18 cellular contexts compared by ENCODE assay signal in the genomic region with DNA sequence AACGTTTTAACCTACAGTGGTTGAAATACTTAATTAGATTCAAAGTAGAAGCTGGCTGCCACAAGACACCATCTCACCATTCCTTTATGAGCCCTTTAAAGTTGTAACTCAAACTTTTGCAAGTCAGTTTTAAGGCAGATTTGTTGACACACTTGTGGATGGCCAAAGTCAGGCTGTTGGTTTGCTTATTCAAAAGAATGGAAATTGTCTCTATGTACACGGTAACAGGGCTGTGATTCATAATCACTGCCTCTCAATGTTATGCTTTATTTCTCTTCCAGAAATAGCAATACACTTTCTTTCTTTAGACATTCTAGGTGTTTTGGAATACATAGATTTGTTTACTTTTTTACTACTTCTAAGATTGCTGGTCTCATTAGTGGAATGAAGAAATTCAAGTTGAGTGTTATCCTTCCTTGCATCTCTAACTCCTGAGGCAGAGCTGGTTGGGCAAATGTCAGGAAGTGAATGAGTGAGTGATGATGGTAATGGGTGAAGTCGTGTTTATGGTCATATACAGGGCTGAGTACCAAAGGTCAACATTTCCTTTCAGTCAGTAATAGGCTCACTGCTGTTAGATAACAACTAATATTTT.
A peak's percentile ranks its signal among the peaks of the same experiment; 100 is the strongest.
DNase-seq lines count a peak whose midpoint lies in the region; ATAC-seq, FAIRE-seq and TF ChIP-seq lines count a peak whose summit lies in the region.
"Had no signal": no experiment of that assay in that cellular context is flagged by ENCODE, and none has a peak within 500 bp of the region (broad histone marks: within the 10 kb centered on the region; RNA-seq: fewer than 3 reads in every experiment).

No MANE protein-coding gene starts in this region.

- in situ Hi-C loops in mammary epithelial cell (cut with MboI; ENCODE audit: low sequenced_read_pairs in 2 of 2) = no loop called here

- H3K27ac ChIP-seq in mammary epithelial cell (ENCODE audit: insufficient read depth, low read depth, low read length) (no peak overlapping the region), breast epithelium (no peak overlapping the region), endothelial cell of umbilical vein (ENCODE audit: insufficient read depth, low read depth, low read length) (no peak overlapping the region), testis (no peak overlapping the region)
- H3K27ac ChIP-seq: C4-2B had no signal

- POLR2A ChIA-PET in endothelial cell of umbilical vein (lab: Charles Lee) = no interaction called here

- FAIRE-seq in endothelial cell of umbilical vein (lab: Jason Lieb, UNC) = no peak

- H3K4me2 ChIP-seq in mammary epithelial cell (ENCODE audit: insufficient read depth, low read depth, low read length) (no peak overlapping the region), endothelial cell of umbilical vein (ENCODE audit: insufficient read depth, low read length) (no peak overlapping the region)

- CTCF ChIA-PET in mammary epithelial cell (lab: Charles Lee; ENCODE audit: low non-redundant PET) = no interaction called here
- CTCF ChIA-PET in endothelial cell of umbilical vein (lab: Charles Lee) = interaction anchor here (1.3 kb wide), 1 partner anchor 755 kb away, joined by 3 read pairs; no protein-coding TSS in a partner anchor

- no peaks in the 10 kb centered on the region for H3K9me1 ChIP-seq in endothelial cell of umbilical vein (replicated peaks; ENCODE audit: control insufficient read depth, extremely low read depth, insufficient read depth, low read length)

- intact Hi-C loops in mammary epithelial cell (cut with micrococcal nuclease) (no loop called here), breast epithelium (cut with DNase I; ENCODE audit: low total_unique reads) (no loop called here), endothelial cell of umbilical vein (cut with micrococcal nuclease) (no loop called here), mucosa of descending colon (cut with DNase I, micrococcal nuclease) (no loop called here), testis (cut with DNase I; ENCODE audit: low total_unique reads) (no loop called here)

- no peak for TF ChIP-seq CTCF in mammary epithelial cell (conservative IDR thresholded peaks at IDR 0.05 in 1 of 2, IDR thresholded peaks at IDR 0.05 in 1 of 2; ENCODE audit: extremely low read depth in 1 of 2, insufficient read depth in 1 of 2, low read depth in 1 of 2, low read length in 2 of 2)
- no peak for TF ChIP-seq CTCF in breast epithelium (IDR thresholded peaks at IDR 0.05)
- no peak for TF ChIP-seq CTCF in endothelial cell of umbilical vein (IDR thresholded peaks at IDR 0.05; ENCODE audit: extremely low read depth in 1 of 2, insufficient read depth in 1 of 2, low read depth in 1 of 2, low read length in 2 of 2)
- no peak for TF ChIP-seq CTCF in mucosa of descending colon (IDR thresholded peaks at IDR 0.05)
- TF ChIP-seq CTCF in testis (IDR thresholded peaks at IDR 0.05) = no peak

- H3K4me1 ChIP-seq in mammary epithelial cell (ENCODE audit: insufficient read depth, low read length) = no peaks in the 10 kb centered on the region
- no peaks in the 10 kb centered on the region for H3K4me1 ChIP-seq in breast epithelium
- H3K4me1 ChIP-seq in endothelial cell of umbilical vein (ENCODE audit: control insufficient read depth, extremely low read depth, insufficient read depth, low read length) = no peaks in the 10 kb centered on the region
- H3K4me1 ChIP-seq in mucosa of descending colon (ENCODE audit: low read depth) = no peaks in the 10 kb centered on the region
- H3K4me1 ChIP-seq in testis = no peaks in the 10 kb centered on the region

- H4K20me1 ChIP-seq in mammary epithelial cell (ENCODE audit: insufficient read depth, low read length) (no peaks in the 10 kb centered on the region), endothelial cell of umbilical vein (replicated peaks; ENCODE audit: control insufficient read depth, extremely low read depth, insufficient read depth, low read length) (no peaks in the 10 kb centered on the region)

- dilution Hi-C loops in mammary epithelial cell (cut with HindIII; ENCODE audit: low sequenced_read_pairs) (no loop called here), endothelial cell of umbilical vein (cut with MboI; ENCODE audit: extremely low pct_ligation_motif_present, low sequenced_read_pairs) (no loop called here)

- no peak overlapping the region for H3K4me3 ChIP-seq in mammary epithelial cell (replicated peaks in 1 of 3; ENCODE audit: insufficient read depth in 1 of 3, low read depth in 2 of 3, low read length in 3 of 3)
- no peak overlapping the region for H3K4me3 ChIP-seq in breast epithelium
- H3K4me3 ChIP-seq in endothelial cell of umbilical vein (replicated peaks in 1 of 3; ENCODE audit: insufficient read depth in 1 of 3, low read depth in 1 of 3, low read length in 3 of 3) = no peak overlapping the region
- H3K4me3 ChIP-seq in mucosa of descending colon = no peak overlapping the region
- no peak overlapping the region for H3K4me3 ChIP-seq in MG63
- H3K4me3 ChIP-seq in testis = no peak overlapping the region

- TF ChIP-seq POLR2A in breast epithelium (IDR thresholded peaks at IDR 0.05) = no peak
- TF ChIP-seq POLR2A in endothelial cell of umbilical vein (IDR thresholded peaks at IDR 0.05; ENCODE audit: low read depth, low read length) = no peak
- no peak for TF ChIP-seq POLR2A in testis (IDR thresholded peaks at IDR 0.05)

- WGBS in mammary epithelial cell (ENCODE audit: low coverage, missing lambda C conversion rate) = 80% methylated on average over 3 of the region's 3 CpGs
- 66 to 67% methylated on average over 3 of the region's 3 CpGs for WGBS in testis, 2 donors

- H3K9ac ChIP-seq in mammary epithelial cell (ENCODE audit: insufficient read depth, low read length) (no peak overlapping the region), endothelial cell of umbilical vein (replicated peaks; ENCODE audit: extremely low read depth, insufficient read depth, low read length) (no peak overlapping the region)

- ATAC-seq in mucosa of descending colon = peak; percentile 95
- ATAC-seq: Panc1, Right ventricle myocardium inferior had no signal

- H3K9me3 ChIP-seq in mammary epithelial cell (replicated peaks; ENCODE audit: insufficient read depth, low read length) (no peaks in the 10 kb centered on the region), breast epithelium (no peaks in the 10 kb centered on the region), endothelial cell of umbilical vein (replicated peaks; ENCODE audit: control insufficient read depth, insufficient read depth, low read length) (no peaks in the 10 kb centered on the region), mucosa of descending colon (no peaks in the 10 kb centered on the region), MG63 (no peaks in the 10 kb centered on the region), testis (no peaks in the 10 kb centered on the region)

- H2AFZ ChIP-seq in mammary epithelial cell (ENCODE audit: low read depth, low read length) = no peak overlapping the region
- no peak overlapping the region for H2AFZ ChIP-seq in endothelial cell of umbilical vein (ENCODE audit: low read depth, low read length)

- no peaks in the 10 kb centered on the region for H3K27me3 ChIP-seq in mammary epithelial cell (ENCODE audit: insufficient read depth, low read length)
- H3K27me3 ChIP-seq in breast epithelium = no peaks in the 10 kb centered on the region
- H3K27me3 ChIP-seq in endothelial cell of umbilical vein (ENCODE audit: control insufficient read depth in 2 of 2, insufficient read depth in 2 of 2, low read length in 2 of 2) = no peaks in the 10 kb centered on the region
- no peaks in the 10 kb centered on the region for H3K27me3 ChIP-seq in MG63
- H3K27me3 ChIP-seq in testis = no peaks in the 10 kb centered on the region

- no TSS peak for BruUV-seq in mammary epithelial cell (replicated peaks; lab: Mats Ljungman, UMichigan)
- BruUV-seq in endothelial cell of umbilical vein (replicated peaks; lab: Mats Ljungman, UMichigan) = no TSS peak

- DNase-seq in mammary epithelial cell (peak; percentile 29), breast epithelium (ENCODE audit: low spot score in 2 of 2) (no peak), endothelial cell of umbilical vein (ENCODE audit: low read depth, low spot score) (no peak), mucosa of descending colon (peak in 1 of 3 donors; percentile 16), SHP77 (lab: John Stamatoyannopoulos, UW) (no peak), MG63 (no peak), testis (no peak)
- DNase-seq in activated effector memory CD4-positive, alpha-beta T cell treated with Interleukin-2 at 50 U/mL for 16 hours = no peak
- DNase-seq: COR-L47, HCEC 1CT, KG1, NCI-H187 treated with DMSO at 0.1 percent for 48 hours, NCI-H2171, NCI-H446 treated with DMSO at 0.1 percent for 48 hours, NCI-H774 had no signal

- no peaks in the 10 kb centered on the region for H3K79me2 ChIP-seq in mammary epithelial cell (ENCODE audit: insufficient read depth, low read length)
- no peaks in the 10 kb centered on the region for H3K79me2 ChIP-seq in endothelial cell of umbilical vein (ENCODE audit: control insufficient read depth, insufficient read depth, low read length)

- H3K36me3 ChIP-seq in mammary epithelial cell (ENCODE audit: insufficient read depth, low read length) (no peaks in the 10 kb centered on the region), breast epithelium (no peaks in the 10 kb centered on the region), endothelial cell of umbilical vein (ENCODE audit: control insufficient read depth in 2 of 2, extremely low read depth in 1 of 2, insufficient read depth in 2 of 2, low read length in 2 of 2) (no peaks in the 10 kb centered on the region), mucosa of descending colon (ENCODE audit: low read depth) (no peaks in the 10 kb centered on the region), MG63 (no peaks in the 10 kb centered on the region), testis (ENCODE audit: low read depth, missing control alignments) (no peaks in the 10 kb centered on the region)

TF ChIP-seq in endothelial cell of umbilical vein, 7 proteins besides CTCF, POLR2A, EP300 and RAD21:
- peak; percentile 70 for TF ChIP-seq GATA2 (IDR thresholded peaks at IDR 0.05; ENCODE audit: insufficient read depth, insufficient read length, low read depth, low read length)
- peak; percentile 36 for TF ChIP-seq FOS (IDR thresholded peaks at IDR 0.05; ENCODE audit: borderline replicate concordance, insufficient read depth, low read length)
- no peak for TF ChIP-seq EZH2 (IDR thresholded peaks at IDR 0.05; ENCODE audit: borderline replicate concordance, low read depth, low read length, severe bottlenecking)
